Comparison of ENCODE assay signal across 8 cellular contexts in genomic region chr11:128587415-128587814, GRCh38. TPM values are rescaled to one million over a fixed set of nuclear protein-coding genes. Genes with fewer than 3 reads are reported as not detected.
DNase-seq lines count a peak whose midpoint lies in the region; ATAC-seq and TF ChIP-seq lines count a peak whose summit lies in the region.

Gene ETS1 (minus strand): TSS chr11:128587558. CDS start chr11:128573130, 14,428 bp downstream.

- no peak within 1 kb of the TSS for H4K12ac ChIP-seq in trophoblast cell (ENCODE audit: low read depth, low read length)

- no peaks in the 10 kb centered on the region for H3K79me2 ChIP-seq in trophoblast cell (ENCODE audit: control insufficient read depth, insufficient read depth, low read length, poor library complexity)

- no peaks in the 10 kb centered on the region for H3K36me3 ChIP-seq in H7 (replicated peaks; ENCODE audit: control insufficient read depth, insufficient read depth, low read length)
- H3K36me3 ChIP-seq in SJCRH30 = no peaks in the 10 kb centered on the region
- H3K36me3 ChIP-seq in trophoblast cell (ENCODE audit: control insufficient read depth in 1 of 2, insufficient read depth in 2 of 2, low read length in 2 of 2) = no peaks in the 10 kb centered on the region
- no peaks in the 10 kb centered on the region for H3K36me3 ChIP-seq in tibial artery

- no peak within 1 kb of the TSS for H2BK120ac ChIP-seq in trophoblast cell (ENCODE audit: insufficient read depth, low read length, poor library complexity)

- H3K14ac ChIP-seq in trophoblast cell (ENCODE audit: low read length) = no peak within 1 kb of the TSS

- H3K4me2 ChIP-seq in trophoblast cell (ENCODE audit: low read length) = peak within 1 kb of the TSS; percentile 33

- H3K27me3 ChIP-seq in H7 (ENCODE audit: control insufficient read depth, insufficient read depth, low read length) = no peaks in the 10 kb centered on the region
- no peaks in the 10 kb centered on the region for H3K27me3 ChIP-seq in SJCRH30
- H3K27me3 ChIP-seq in trophoblast cell (ENCODE audit: insufficient read depth, low read length) = no peaks in the 10 kb centered on the region
- peaks cover 0 to 24% of the 10 kb centered on the region in 2 donors for H3K27me3 ChIP-seq in tibial artery

- H3K18ac ChIP-seq in trophoblast cell (ENCODE audit: low read length) = no peak within 1 kb of the TSS

- no peaks in the 10 kb centered on the region for H3K79me1 ChIP-seq in trophoblast cell (ENCODE audit: low read length)

- peak within 1 kb of the TSS; percentile 41 for H3K4me3 ChIP-seq in H7 (ENCODE audit: insufficient read depth, low read depth, low read length)
- peak within 1 kb of the TSS; percentile 36; the same call in 1 of the 2 replicates for H3K4me3 ChIP-seq in SJCRH30
- H3K4me3 ChIP-seq in trophoblast cell (ENCODE audit: low read depth, low read length) = no peak within 1 kb of the TSS
- H3K4me3 ChIP-seq in tibial artery = peak within 1 kb of the TSS in 1 of 2 donors; percentile 15

- no peak within 1 kb of the TSS for H2AFZ ChIP-seq in trophoblast cell (ENCODE audit: insufficient read depth, low read length, poor library complexity)

- no peak within 1 kb of the TSS for H2BK5ac ChIP-seq in trophoblast cell (ENCODE audit: low read depth, low read length, poor library complexity)

- DNase-seq in H7 (no peak), SJCRH30 (peak in 1 of 2 experiments; percentile 21), Right ventricle myocardium superior (no peak), trophoblast cell (no peak), activated gamma-delta T cell (lab: John Stamatoyannopoulos, UW) (no peak), NCI-H1694 (lab: John Stamatoyannopoulos, UW) (no peak), tibial artery (no peak), pons (ENCODE audit: low spot score) (no peak)

- H3K23ac ChIP-seq in trophoblast cell (ENCODE audit: low read length) = no peak within 1 kb of the TSS

- H3K27ac ChIP-seq in SJCRH30 (no peak within 1 kb of the TSS), trophoblast cell (ENCODE audit: low read depth, low read length) (no peak within 1 kb of the TSS), tibial artery (no peak within 1 kb of the TSS)

- no peak within 1 kb of the TSS for H4K8ac ChIP-seq in trophoblast cell (ENCODE audit: low read depth, low read length)

- no peak within 1 kb of the TSS for H3K4ac ChIP-seq in trophoblast cell (ENCODE audit: low read depth, low read length)

- intact Hi-C loops in Right ventricle myocardium superior (cut with DNase I) = no loop called here
- intact Hi-C loops in tibial artery (cut with DNase I; ENCODE audit: low total_unique reads) = no loop called here

- H3K9ac ChIP-seq in trophoblast cell (ENCODE audit: low read length) = no peak within 1 kb of the TSS

- no CpG with 5 or more reads among the region's 4 CpGs for WGBS in trophoblast cell (ENCODE audit: extremely low coverage, insufficient coverage, insufficient read length)

- ATAC-seq in Right ventricle myocardium superior (ENCODE audit: poor library complexity) = no peak

- TF ChIP-seq CTCF in tibial artery (IDR thresholded peaks at IDR 0.05) = no peak

- no peak within 1 kb of the TSS for H2AK5ac ChIP-seq in trophoblast cell (ENCODE audit: low read length)

- no peak within 1 kb of the TSS for H4K91ac ChIP-seq in trophoblast cell (ENCODE audit: low read depth, low read length)

- H3K9me3 ChIP-seq in SJCRH30 (replicated peaks) (no peaks in the 10 kb centered on the region; the same call in 1 of the 2 replicates), trophoblast cell (ENCODE audit: insufficient read depth, low read depth, low read length) (no peaks in the 10 kb centered on the region), tibial artery (no peaks in the 10 kb centered on the region)

- peak within 1 kb of the TSS; percentile 87 for H2BK12ac ChIP-seq in trophoblast cell (ENCODE audit: low read length)

- peaks cover 7% of the 10 kb centered on the region for H3K4me1 ChIP-seq in SJCRH30
- peaks cover 7 to 11% of the 10 kb centered on the region in 2 experiments for H3K4me1 ChIP-seq in trophoblast cell (ENCODE audit: control insufficient read depth in 1 of 2, insufficient read depth in 2 of 2, low read length in 2 of 2)
- no peaks in the 10 kb centered on the region for H3K4me1 ChIP-seq in tibial artery

RNA-seq across cellular contexts. Expression of gene ETS1, which starts in this region (rescaled TPM):
- total RNA-seq in H7 (2014; rRNA removed; shearing (Covaris generic)) = 23.8 and 24.1 TPM in 2 replicates
- total RNA-seq in SJCRH30 (2014; rRNA removed; shearing (Covaris generic)) = 32.8 and 43.9 TPM in 2 replicates
- 45.6 TPM for total RNA-seq in Right ventricle myocardium superior
- 103 and 111 TPM in 2 replicates for polyA plus RNA-seq in trophoblast cell (2013)
